ENCODE assay signal across 2 cellular contexts in the genomic region with DNA sequence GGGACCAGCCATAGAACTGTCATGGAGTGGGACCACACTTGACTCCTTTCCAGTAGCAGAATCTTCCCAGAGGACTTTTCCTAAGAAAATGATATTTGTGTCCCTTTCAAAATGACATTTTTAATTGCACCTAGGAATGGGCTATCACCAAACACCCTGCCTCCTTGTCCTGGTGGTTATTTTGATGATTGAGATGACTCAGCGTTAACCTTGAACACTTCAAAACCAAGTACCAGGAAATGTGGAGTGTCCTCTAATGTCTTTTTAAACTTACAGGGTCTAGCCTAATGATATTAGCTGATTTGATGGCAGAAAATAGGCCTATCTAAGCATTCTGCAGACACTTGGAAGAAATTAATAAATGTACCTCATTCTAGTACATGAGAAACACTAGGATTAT.
TF ChIP-seq lines count a peak whose summit lies in the region.

No MANE protein-coding gene starts in this region.

TF ChIP-seq in GM23338, 12 proteins besides CTCF, POLR2A, EP300 and RAD21 (continued from another document):
- TF ChIP-seq, protein P1, sequence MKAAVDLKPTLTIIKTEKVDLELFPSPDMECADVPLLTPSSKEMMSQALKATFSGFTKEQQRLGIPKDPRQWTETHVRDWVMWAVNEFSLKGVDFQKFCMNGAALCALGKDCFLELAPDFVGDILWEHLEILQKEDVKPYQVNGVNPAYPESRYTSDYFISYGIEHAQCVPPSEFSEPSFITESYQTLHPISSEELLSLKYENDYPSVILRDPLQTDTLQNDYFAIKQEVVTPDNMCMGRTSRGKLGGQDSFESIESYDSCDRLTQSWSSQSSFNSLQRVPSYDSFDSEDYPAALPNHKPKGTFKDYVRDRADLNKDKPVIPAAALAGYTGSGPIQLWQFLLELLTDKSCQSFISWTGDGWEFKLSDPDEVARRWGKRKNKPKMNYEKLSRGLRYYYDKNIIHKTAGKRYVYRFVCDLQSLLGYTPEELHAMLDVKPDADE (IDR thresholded peaks at IDR 0.05), result no peak
- TF ChIP-seq, protein P2, sequence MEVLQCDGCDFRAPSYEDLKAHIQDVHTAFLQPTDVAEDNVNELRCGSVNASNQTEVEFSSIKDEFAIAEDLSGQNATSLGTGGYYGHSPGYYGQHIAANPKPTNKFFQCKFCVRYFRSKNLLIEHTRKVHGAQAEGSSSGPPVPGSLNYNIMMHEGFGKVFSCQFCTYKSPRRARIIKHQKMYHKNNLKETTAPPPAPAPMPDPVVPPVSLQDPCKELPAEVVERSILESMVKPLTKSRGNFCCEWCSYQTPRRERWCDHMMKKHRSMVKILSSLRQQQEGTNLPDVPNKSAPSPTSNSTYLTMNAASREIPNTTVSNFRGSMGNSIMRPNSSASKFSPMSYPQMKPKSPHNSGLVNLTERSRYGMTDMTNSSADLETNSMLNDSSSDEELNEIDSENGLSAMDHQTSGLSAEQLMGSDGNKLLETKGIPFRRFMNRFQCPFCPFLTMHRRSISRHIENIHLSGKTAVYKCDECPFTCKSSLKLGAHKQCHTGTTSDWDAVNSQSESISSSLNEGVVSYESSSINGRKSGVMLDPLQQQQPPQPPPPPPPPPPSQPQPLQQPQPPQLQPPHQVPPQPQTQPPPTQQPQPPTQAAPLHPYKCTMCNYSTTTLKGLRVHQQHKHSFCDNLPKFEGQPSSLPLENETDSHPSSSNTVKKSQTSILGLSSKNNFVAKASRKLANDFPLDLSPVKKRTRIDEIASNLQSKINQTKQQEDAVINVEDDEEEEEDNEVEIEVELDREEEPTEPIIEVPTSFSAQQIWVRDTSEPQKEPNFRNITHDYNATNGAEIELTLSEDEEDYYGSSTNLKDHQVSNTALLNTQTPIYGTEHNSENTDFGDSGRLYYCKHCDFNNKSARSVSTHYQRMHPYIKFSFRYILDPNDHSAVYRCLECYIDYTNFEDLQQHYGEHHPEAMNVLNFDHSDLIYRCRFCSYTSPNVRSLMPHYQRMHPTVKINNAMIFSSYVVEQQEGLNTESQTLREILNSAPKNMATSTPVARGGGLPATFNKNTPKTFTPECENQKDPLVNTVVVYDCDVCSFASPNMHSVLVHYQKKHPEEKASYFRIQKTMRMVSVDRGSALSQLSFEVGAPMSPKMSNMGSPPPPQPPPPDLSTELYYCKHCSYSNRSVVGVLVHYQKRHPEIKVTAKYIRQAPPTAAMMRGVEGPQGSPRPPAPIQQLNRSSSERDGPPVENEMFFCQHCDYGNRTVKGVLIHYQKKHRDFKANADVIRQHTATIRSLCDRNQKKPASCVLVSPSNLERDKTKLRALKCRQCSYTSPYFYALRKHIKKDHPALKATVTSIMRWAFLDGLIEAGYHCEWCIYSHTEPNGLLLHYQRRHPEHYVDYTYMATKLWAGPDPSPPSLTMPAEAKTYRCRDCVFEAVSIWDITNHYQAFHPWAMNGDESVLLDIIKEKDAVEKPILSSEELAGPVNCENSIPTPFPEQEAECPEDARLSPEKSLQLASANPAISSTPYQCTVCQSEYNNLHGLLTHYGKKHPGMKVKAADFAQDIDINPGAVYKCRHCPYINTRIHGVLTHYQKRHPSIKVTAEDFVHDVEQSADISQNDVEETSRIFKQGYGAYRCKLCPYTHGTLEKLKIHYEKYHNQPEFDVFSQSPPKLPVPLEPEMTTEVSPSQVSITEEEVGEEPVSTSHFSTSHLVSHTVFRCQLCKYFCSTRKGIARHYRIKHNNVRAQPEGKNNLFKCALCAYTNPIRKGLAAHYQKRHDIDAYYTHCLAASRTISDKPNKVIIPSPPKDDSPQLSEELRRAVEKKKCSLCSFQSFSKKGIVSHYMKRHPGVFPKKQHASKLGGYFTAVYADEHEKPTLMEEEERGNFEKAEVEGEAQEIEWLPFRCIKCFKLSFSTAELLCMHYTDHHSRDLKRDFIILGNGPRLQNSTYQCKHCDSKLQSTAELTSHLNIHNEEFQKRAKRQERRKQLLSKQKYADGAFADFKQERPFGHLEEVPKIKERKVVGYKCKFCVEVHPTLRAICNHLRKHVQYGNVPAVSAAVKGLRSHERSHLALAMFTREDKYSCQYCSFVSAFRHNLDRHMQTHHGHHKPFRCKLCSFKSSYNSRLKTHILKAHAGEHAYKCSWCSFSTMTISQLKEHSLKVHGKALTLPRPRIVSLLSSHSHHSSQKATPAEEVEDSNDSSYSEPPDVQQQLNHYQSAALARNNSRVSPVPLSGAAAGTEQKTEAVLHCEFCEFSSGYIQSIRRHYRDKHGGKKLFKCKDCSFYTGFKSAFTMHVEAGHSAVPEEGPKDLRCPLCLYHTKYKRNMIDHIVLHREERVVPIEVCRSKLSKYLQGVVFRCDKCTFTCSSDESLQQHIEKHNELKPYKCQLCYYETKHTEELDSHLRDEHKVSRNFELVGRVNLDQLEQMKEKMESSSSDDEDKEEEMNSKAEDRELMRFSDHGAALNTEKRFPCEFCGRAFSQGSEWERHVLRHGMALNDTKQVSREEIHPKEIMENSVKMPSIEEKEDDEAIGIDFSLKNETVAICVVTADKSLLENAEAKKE (CRISPR knock-in tag; IDR thresholded peaks at IDR 0.05), result no peak
- TF ChIP-seq EZH2phosphoT487 (IDR thresholded peaks at IDR 0.05; ENCODE audit: unreplicated experiment), result no peak
- TF ChIP-seq ZNF331 (CRISPR knock-in tag; IDR thresholded peaks at IDR 0.05; ENCODE audit: low read depth), result no peak
- no peak for TF ChIP-seq ZNF114 (CRISPR knock-in tag; IDR thresholded peaks at IDR 0.05)
- no peak for TF ChIP-seq POLR2AphosphoS5 (IDR thresholded peaks at IDR 0.05; ENCODE audit: low read depth)

TF ChIP-seq in GM12878, 131 proteins besides CTCF, POLR2A, EP300 and RAD21 (continued from another document):
- TF ChIP-seq, protein P3, sequence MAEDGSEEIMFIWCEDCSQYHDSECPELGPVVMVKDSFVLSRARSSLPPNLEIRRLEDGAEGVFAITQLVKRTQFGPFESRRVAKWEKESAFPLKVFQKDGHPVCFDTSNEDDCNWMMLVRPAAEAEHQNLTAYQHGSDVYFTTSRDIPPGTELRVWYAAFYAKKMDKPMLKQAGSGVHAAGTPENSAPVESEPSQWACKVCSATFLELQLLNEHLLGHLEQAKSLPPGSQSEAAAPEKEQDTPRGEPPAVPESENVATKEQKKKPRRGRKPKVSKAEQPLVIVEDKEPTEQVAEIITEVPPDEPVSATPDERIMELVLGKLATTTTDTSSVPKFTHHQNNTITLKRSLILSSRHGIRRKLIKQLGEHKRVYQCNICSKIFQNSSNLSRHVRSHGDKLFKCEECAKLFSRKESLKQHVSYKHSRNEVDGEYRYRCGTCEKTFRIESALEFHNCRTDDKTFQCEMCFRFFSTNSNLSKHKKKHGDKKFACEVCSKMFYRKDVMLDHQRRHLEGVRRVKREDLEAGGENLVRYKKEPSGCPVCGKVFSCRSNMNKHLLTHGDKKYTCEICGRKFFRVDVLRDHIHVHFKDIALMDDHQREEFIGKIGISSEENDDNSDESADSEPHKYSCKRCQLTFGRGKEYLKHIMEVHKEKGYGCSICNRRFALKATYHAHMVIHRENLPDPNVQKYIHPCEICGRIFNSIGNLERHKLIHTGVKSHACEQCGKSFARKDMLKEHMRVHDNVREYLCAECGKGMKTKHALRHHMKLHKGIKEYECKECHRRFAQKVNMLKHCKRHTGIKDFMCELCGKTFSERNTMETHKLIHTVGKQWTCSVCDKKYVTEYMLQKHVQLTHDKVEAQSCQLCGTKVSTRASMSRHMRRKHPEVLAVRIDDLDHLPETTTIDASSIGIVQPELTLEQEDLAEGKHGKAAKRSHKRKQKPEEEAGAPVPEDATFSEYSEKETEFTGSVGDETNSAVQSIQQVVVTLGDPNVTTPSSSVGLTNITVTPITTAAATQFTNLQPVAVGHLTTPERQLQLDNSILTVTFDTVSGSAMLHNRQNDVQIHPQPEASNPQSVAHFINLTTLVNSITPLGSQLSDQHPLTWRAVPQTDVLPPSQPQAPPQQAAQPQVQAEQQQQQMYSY (CRISPR knock-in tag; IDR thresholded peaks at IDR 0.05), result no peak
- TF ChIP-seq POU2F2 (IDR thresholded peaks at IDR 0.05; ENCODE audit: borderline replicate concordance, low read depth, low read length) (no peak), RUNX3 (IDR thresholded peaks at IDR 0.05; ENCODE audit: low read length) (peak; percentile 34; the same call in 1 of the 2 replicates), IKZF2 (IDR thresholded peaks at IDR 0.05) (0 out of 4 replicates have a peak, but pooled peaks of 1 of the 2 experiments have one; percentile 19), STAT3 (IDR thresholded peaks at IDR 0.05; ENCODE audit: low read depth, low read length) (no peak), ZSCAN29 (IDR thresholded peaks at IDR 0.05) (no peak), POLR2AphosphoS2 (IDR thresholded peaks at IDR 0.05; ENCODE audit: low read depth, low read length) (no peak), FOXK2 (IDR thresholded peaks at IDR 0.05) (no peak)
